Comparison of ENCODE assay signal across 14 cellular contexts in genomic region chr3:12837295-12837986, GRCh38. TPM values are rescaled to one million over a fixed set of nuclear protein-coding genes. Genes with fewer than 3 reads are reported as not detected.
DNase-seq lines count a peak whose midpoint lies in the region; ATAC-seq, FAIRE-seq and TF ChIP-seq lines count a peak whose summit lies in the region.
"Had no signal": no experiment of that assay in that cellular context is flagged by ENCODE, and none has a peak within 500 bp of the region (broad histone marks: within the 10 kb centered on the region; RNA-seq: fewer than 3 reads in every experiment).

No MANE protein-coding gene starts in this region.

- H3K36me3 Mint-ChIP-seq in activated T-cell treated with anti-CD3 and anti-CD28 coated beads, Interleukin-2, amount 50 U/mL, for 72 hours (ENCODE audit: insufficient read depth in 2 of 2): peaks cover 34 to 61% of the 10 kb centered on the region in 2 donors

- H3K9me1 ChIP-seq in endothelial cell of umbilical vein (replicated peaks; ENCODE audit: control insufficient read depth, extremely low read depth, insufficient read depth, low read length): no peaks in the 10 kb centered on the region

- no peaks in the 10 kb centered on the region for H3K9me3 ChIP-seq in PC-3 (ENCODE audit: low read length)
- H3K9me3 ChIP-seq in endothelial cell of umbilical vein (replicated peaks; ENCODE audit: control insufficient read depth, insufficient read depth, low read length): no peaks in the 10 kb centered on the region
- no peaks in the 10 kb centered on the region for H3K9me3 ChIP-seq in skeletal muscle tissue (ENCODE audit: control insufficient read depth in 3 of 3, low read length in 3 of 3)
- H3K9me3 ChIP-seq: heart left ventricle, thyroid gland had no signal

- H3K4me2 ChIP-seq in PC-3 (ENCODE audit: low read length): peak overlapping the region; percentile 94
- H3K4me2 ChIP-seq in endothelial cell of umbilical vein (ENCODE audit: insufficient read depth, low read length): peak overlapping the region; percentile 80

- H3K36me3 ChIP-seq in PC-3 (ENCODE audit: low read depth, low read length) (peaks cover 85% of the 10 kb centered on the region), endothelial cell of umbilical vein (ENCODE audit: control insufficient read depth in 2 of 2, extremely low read depth in 1 of 2, insufficient read depth in 2 of 2, low read length in 2 of 2) (peaks cover 47 to 48% of the 10 kb centered on the region in 2 experiments), skeletal muscle tissue (ENCODE audit: control insufficient read depth in 3 of 3, insufficient read depth in 3 of 3, low read length in 3 of 3) (peaks cover 57 to 72% (median 70%) of the 10 kb centered on the region in 3 donors)

- FAIRE-seq in endothelial cell of umbilical vein (lab: Jason Lieb, UNC): no peak
- FAIRE-seq: TTC549 had no signal

- ATAC-seq in activated T-cell treated with anti-CD3 and anti-CD28 coated beads, Interleukin-2, amount 50 U/mL, for 72 hours (replicated peaks in 1 of 2): no peak
- no peak for ATAC-seq in PC-3
- no peak for ATAC-seq in GM21723 (IDR thresholded peaks at IDR 0.05; ENCODE audit: unreplicated experiment)
- ATAC-seq: heart left ventricle had no signal

- H3K9me2 ChIP-seq in PC-3 (replicated peaks; ENCODE audit: low read length): no peaks in the 10 kb centered on the region

- H3K4me1 Mint-ChIP-seq in activated T-cell treated with anti-CD3 and anti-CD28 coated beads, Interleukin-2, amount 50 U/mL, for 72 hours (ENCODE audit: low read depth): peaks cover 53% of the 10 kb centered on the region

- H3K9me3 Mint-ChIP-seq in activated T-cell treated with anti-CD3 and anti-CD28 coated beads, Interleukin-2, amount 50 U/mL, for 72 hours: no peaks in the 10 kb centered on the region

- H3K4me3 Mint-ChIP-seq in activated T-cell treated with anti-CD3 and anti-CD28 coated beads, Interleukin-2, amount 50 U/mL, for 72 hours: peak overlapping the region; percentile 92 to 97

- BruUV-seq in PC-3 (replicated peaks; lab: Mats Ljungman, UMichigan): no TSS peak
- no TSS peak for BruUV-seq in endothelial cell of umbilical vein (replicated peaks; lab: Mats Ljungman, UMichigan)

- H4K20me1 ChIP-seq in PC-3 (ENCODE audit: low read length) (peaks cover 63% of the 10 kb centered on the region), endothelial cell of umbilical vein (replicated peaks; ENCODE audit: control insufficient read depth, extremely low read depth, insufficient read depth, low read length) (peaks cover 9% of the 10 kb centered on the region)

- no peak for DNase-seq in activated T-cell treated with anti-CD3 and anti-CD28 coated beads, Interleukin-2, amount 50 U/mL, for 72 hours
- DNase-seq in activated T-cell treated with anti-CD3 and anti-CD28 coated beads for 4 hours: no peak
- no peak for DNase-seq in PC-3
- DNase-seq in endothelial cell of umbilical vein (ENCODE audit: low read depth, low spot score): no peak
- DNase-seq in DMS53 (lab: John Stamatoyannopoulos, UW): no peak
- DNase-seq in SIG-M5 (lab: John Stamatoyannopoulos, UW): no peak
- DNase-seq: activated effector memory CD4-positive, alpha-beta T cell treated with Interleukin-2 at 50 U/mL for 16 hours; dermis blood vessel endothelial cell; heart left ventricle; NCI-H187 treated with DMSO at 0.1 percent for 48 hours; thyroid gland had no signal

- TF ChIP-seq CTCF in PC-3 (conservative IDR thresholded peaks at IDR 0.05; ENCODE audit: low read depth, low read length): no peak
- no peak for TF ChIP-seq CTCF in endothelial cell of umbilical vein (IDR thresholded peaks at IDR 0.05; ENCODE audit: extremely low read depth in 1 of 2, insufficient read depth in 1 of 2, low read depth in 1 of 2, low read length in 2 of 2)

- peaks cover 18% of the 10 kb centered on the region for H3F3A ChIP-seq in PC-3 (ENCODE audit: low read length, unreplicated experiment)

- no peaks in the 10 kb centered on the region for H3K27me3 Mint-ChIP-seq in activated T-cell treated with anti-CD3 and anti-CD28 coated beads, Interleukin-2, amount 50 U/mL, for 72 hours (ENCODE audit: low read depth)

- intact Hi-C loops in PC-3 (cut with micrococcal nuclease): no loop called here
- intact Hi-C loops in endothelial cell of umbilical vein (cut with micrococcal nuclease): no loop called here

- peak overlapping the region; percentile 100 for H3K27ac Mint-ChIP-seq in activated T-cell treated with anti-CD3 and anti-CD28 coated beads, Interleukin-2, amount 50 U/mL, for 72 hours

- peaks cover 62% of the 10 kb centered on the region for H3K79me2 ChIP-seq in PC-3 (ENCODE audit: low read length)
- peaks cover 59% of the 10 kb centered on the region for H3K79me2 ChIP-seq in endothelial cell of umbilical vein (ENCODE audit: control insufficient read depth, insufficient read depth, low read length)

- CTCF ChIA-PET in PC-3 (lab: Charles Lee) (interaction anchor here (0.7 kb wide), 2 partner anchors 56 to 295 kb away, joined by 3 to 5 read pairs; no protein-coding TSS in a partner anchor), endothelial cell of umbilical vein (lab: Charles Lee) (interaction anchor here (0.9 kb wide), 1 partner anchor 16 kb away, joined by 3 read pairs; no protein-coding TSS in a partner anchor)

- POLR2A ChIA-PET in PC-3 (lab: Charles Lee; ENCODE audit: unreplicated experiment) (interaction anchor here (0.6 kb wide), 1 partner anchor 14 kb away, joined by 5 read pairs; no protein-coding TSS in a partner anchor), endothelial cell of umbilical vein (lab: Charles Lee) (interaction anchor here (0.6 kb wide), 1 partner anchor 27 kb away, joined by 9 read pairs; no protein-coding TSS in a partner anchor)

- H3K9ac ChIP-seq in PC-3 (ENCODE audit: low read length) (no peak overlapping the region), endothelial cell of umbilical vein (replicated peaks; ENCODE audit: extremely low read depth, insufficient read depth, low read length) (no peak overlapping the region), skeletal muscle tissue (ENCODE audit: low read depth in 1 of 3, low read length in 3 of 3) (peak overlapping the region in 2 of 3 donors; percentile 8 to 57)

- no peaks in the 10 kb centered on the region for H3K27me3 ChIP-seq in PC-3 (ENCODE audit: low read length)
- no peaks in the 10 kb centered on the region for H3K27me3 ChIP-seq in endothelial cell of umbilical vein (ENCODE audit: control insufficient read depth in 2 of 2, insufficient read depth in 2 of 2, low read length in 2 of 2)
- H3K27me3 ChIP-seq in skeletal muscle tissue (ENCODE audit: control insufficient read depth in 3 of 3, insufficient read depth in 3 of 3, low read length in 3 of 3): no peaks in the 10 kb centered on the region
- H3K27me3 ChIP-seq: heart left ventricle, thyroid gland had no signal

- H3K4me3 ChIP-seq in PC-3 (ENCODE audit: low read length) (peak overlapping the region; percentile 99), endothelial cell of umbilical vein (replicated peaks in 1 of 3; ENCODE audit: insufficient read depth in 1 of 3, low read depth in 1 of 3, low read length in 3 of 3) (peak overlapping the region in 1 of 3 experiments; percentile 1), skeletal muscle tissue (ENCODE audit: low read length in 3 of 3) (no peak overlapping the region)
- H3K4me3 ChIP-seq: heart left ventricle, thyroid gland had no signal

- peaks cover 34% of the 10 kb centered on the region for H3K4me1 ChIP-seq in PC-3 (ENCODE audit: insufficient read depth, low read length)
- H3K4me1 ChIP-seq in endothelial cell of umbilical vein (ENCODE audit: control insufficient read depth, extremely low read depth, insufficient read depth, low read length): peaks cover 26% of the 10 kb centered on the region
- H3K4me1 ChIP-seq in skeletal muscle tissue (ENCODE audit: control insufficient read depth in 3 of 3, insufficient read depth in 3 of 3, low read length in 3 of 3): peaks cover 35 to 48% (median 38%) of the 10 kb centered on the region in 3 donors

- no peak for TF ChIP-seq POLR2A in endothelial cell of umbilical vein (IDR thresholded peaks at IDR 0.05; ENCODE audit: low read depth, low read length)

- H3K27ac ChIP-seq in PC-3 (ENCODE audit: low read length) (no peak overlapping the region), endothelial cell of umbilical vein (ENCODE audit: insufficient read depth, low read depth, low read length) (no peak overlapping the region), skeletal muscle tissue (ENCODE audit: low read depth, low read length) (peak overlapping the region; percentile 6)
- H3K27ac ChIP-seq: heart left ventricle, thyroid gland had no signal

- H2AFZ ChIP-seq in PC-3 (ENCODE audit: low read length) (no peak overlapping the region), endothelial cell of umbilical vein (ENCODE audit: low read depth, low read length) (no peak overlapping the region)

- dilution Hi-C loops in endothelial cell of umbilical vein (cut with MboI; ENCODE audit: extremely low pct_ligation_motif_present, low sequenced_read_pairs): no loop called here

TF ChIP-seq in endothelial cell of umbilical vein, 7 proteins besides CTCF, POLR2A, EP300 and RAD21 (continues in another document):
- no peak for TF ChIP-seq FOS (IDR thresholded peaks at IDR 0.05; ENCODE audit: borderline replicate concordance, insufficient read depth, low read length)

RNA-seq across cellular contexts. Expression of gene RPL32, which starts 3.9 kb away (rescaled TPM):
- 1,000 to 10,000 TPM; 2,781 to 2,931 TPM for total RNA-seq in activated T-cell treated with anti-CD3 and anti-CD28 coated beads, Interleukin-2, amount 50 U/mL, for 72 hours
- 2,037 and 2,663 TPM in 2 replicates for total RNA-seq in PC-3 (2014; rRNA removed)
- 1,569 and 1,588 TPM in 2 replicates for total RNA-seq in endothelial cell of umbilical vein
- polyA plus RNA-seq in endothelial cell of umbilical vein: 1,075 and 1,147 TPM in 2 replicates
- polyA plus RNA-seq in endothelial cell of umbilical vein (2011; cell fraction: cytosol; rRNA removed): 2,635 and 2,809 TPM in 2 replicates
- polyA plus RNA-seq in endothelial cell of umbilical vein (2011; cell fraction: nucleus; rRNA removed): 625 and 809 TPM in 2 replicates
- polyA plus RNA-seq in endothelial cell of umbilical vein (2012): 2,664 and 2,727 TPM in 2 replicates
- 900 and 946 TPM in 2 replicates for polyA minus RNA-seq in endothelial cell of umbilical vein
- 1,391 TPM for polyA minus RNA-seq in endothelial cell of umbilical vein (2011; cell fraction: cytosol; rRNA and poly(A)+ RNA removed)
- 141 and 162 TPM in 2 replicates for polyA minus RNA-seq in endothelial cell of umbilical vein (2011; cell fraction: nucleus; rRNA and poly(A)+ RNA removed)
- 1,978 TPM for total RNA-seq in skeletal muscle tissue

RNA-seq across cellular contexts. Expression of gene CAND2, which starts 41.0 kb away (rescaled TPM):
- 1 to 10 TPM; 1.2 to 1.8 TPM for total RNA-seq in activated T-cell treated with anti-CD3 and anti-CD28 coated beads, Interleukin-2, amount 50 U/mL, for 72 hours
- total RNA-seq in PC-3 (2014; rRNA removed): 2.4 and 4.8 TPM in 2 replicates
- total RNA-seq in endothelial cell of umbilical vein: 11.0 and 12.4 TPM in 2 replicates
- polyA plus RNA-seq in endothelial cell of umbilical vein: 7.1 and 8.6 TPM in 2 replicates
- 5.2 and 6.7 TPM in 2 replicates for polyA plus RNA-seq in endothelial cell of umbilical vein (2011; cell fraction: cytosol; rRNA removed)
- 10.1 and 14.5 TPM in 2 replicates for polyA plus RNA-seq in endothelial cell of umbilical vein (2011; cell fraction: nucleus; rRNA removed)
- 1.7 and 2.8 TPM in 2 replicates for polyA plus RNA-seq in endothelial cell of umbilical vein (2012)
- polyA minus RNA-seq in endothelial cell of umbilical vein: 14.8 and 16.5 TPM in 2 replicates
- polyA minus RNA-seq in endothelial cell of umbilical vein (2011; cell fraction: cytosol; rRNA and poly(A)+ RNA removed): not detected
- polyA minus RNA-seq in endothelial cell of umbilical vein (2011; cell fraction: nucleus; rRNA and poly(A)+ RNA removed): 7.8 and 9.7 TPM in 2 replicates
- total RNA-seq in skeletal muscle tissue: 22.4 TPM

Comparison
In these comparisons a context has a peak if more than half of its experiments do, and no peak if none do; other contexts are left out.
1. H3K9ac ChIP-seq: peak in skeletal muscle tissue (2 of 3); none in PC-3 (single experiment) and endothelial cell of umbilical vein (single experiment).